26 cellular contexts compared by ENCODE assay signal in the genomic region with DNA sequence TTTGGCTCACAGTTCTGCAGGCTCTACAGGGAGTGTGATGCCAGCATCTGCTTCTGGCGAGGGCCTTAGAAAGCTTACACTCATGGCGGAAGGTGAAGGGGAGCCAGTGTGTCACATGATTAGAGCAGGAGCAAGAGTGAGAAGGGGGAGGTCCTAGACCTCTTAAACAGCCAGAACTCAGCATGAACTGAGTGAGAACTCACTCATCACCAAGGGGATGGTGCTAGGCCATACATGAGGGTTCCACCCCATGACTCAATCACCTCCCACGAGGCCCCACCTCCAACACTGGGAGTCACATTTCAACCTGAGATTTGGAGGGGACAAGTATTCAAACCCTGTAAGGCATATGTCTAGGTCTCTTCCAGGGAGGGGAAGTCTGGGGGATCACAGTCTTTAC. TPM values are rescaled to one million over a fixed set of nuclear protein-coding genes. Genes with fewer than 3 reads are reported as not detected.
A peak's percentile ranks its signal among the peaks of the same experiment; 100 is the strongest.
DNase-seq lines count a peak whose midpoint lies in the region; ATAC-seq, FAIRE-seq and TF ChIP-seq lines count a peak whose summit lies in the region.
"Had no signal": no experiment of that assay in that cellular context is flagged by ENCODE, and none has a peak within 500 bp of the region (broad histone marks: within the 10 kb centered on the region; RNA-seq: fewer than 3 reads in every experiment).

No MANE protein-coding gene starts in this region.

- peaks cover 3% of the 10 kb centered on the region for H3K27me3 Mint-ChIP-seq in WTC11 (ENCODE audit: low read depth)
- H3K27me3 Mint-ChIP-seq in GM23338 (ENCODE audit: insufficient read depth, low read depth, poor library complexity): peaks cover 5% of the 10 kb centered on the region
- H3K27me3 Mint-ChIP-seq: brain, progenitor cell of endocrine pancreas had no signal

- H3K9me3 Mint-ChIP-seq in WTC11 (peaks cover 81% of the 10 kb centered on the region), GM23338 (peaks cover 48% of the 10 kb centered on the region)

- no peak overlapping the region for H3K4ac ChIP-seq in H1 (replicated peaks; ENCODE audit: insufficient read length, low read depth, low read length)

- H3K27ac Mint-ChIP-seq in WTC11 (no peak overlapping the region), GM23338 (no peak overlapping the region)
- H3K27ac Mint-ChIP-seq: progenitor cell of endocrine pancreas had no signal

- H3K4me3 Mint-ChIP-seq in WTC11 (no peak overlapping the region), GM23338 (no peak overlapping the region)
- H3K4me3 Mint-ChIP-seq: brain, neural crest cell had no signal

- no peak overlapping the region for H3K23ac ChIP-seq in H1 (ENCODE audit: insufficient read length)

- H3K9me3 ChIP-seq in H1 (ENCODE audit: insufficient read depth in 2 of 2, low read depth in 1 of 2, low read length in 1 of 2) (peaks cover 0 to 5% of the 10 kb centered on the region in 2 experiments; a peak in 3 of 4 replicates), A673 (ENCODE audit: low read depth, low read length, poor library complexity, severe bottlenecking) (peaks cover 5% of the 10 kb centered on the region)

- no peak overlapping the region for H2AK5ac ChIP-seq in H1 (ENCODE audit: low read depth, low read length)

- ATAC-seq in WTC11 (no peak), GM23338 (no peak)
- ATAC-seq: HepG2, Right ventricle myocardium inferior had no signal

- no peak overlapping the region; the same call in 1 of the 2 replicates for H2BK20ac ChIP-seq in H1 (ENCODE audit: low read length)

- H2BK12ac ChIP-seq in H1 (ENCODE audit: low read depth, low read length): 0 out of 2 replicates have a peak overlapping the region, but pooled peaks have one; percentile 27

- CTCF ChIA-PET in WTC11 (lab: Charles Lee): no interaction called here
- CTCF ChIA-PET in H1 (lab: Charles Lee; ENCODE audit: partially characterized antibody): interaction anchor here (0.7 kb wide), 1 partner anchor 352 kb away, joined by 3 read pairs; no protein-coding TSS in a partner anchor
- CTCF ChIA-PET in A673 (lab: Charles Lee): no interaction called here

- no peak overlapping the region for H4K8ac ChIP-seq in H1 (ENCODE audit: extremely low read depth, insufficient read depth, low read length)

- BruUV-seq in A673 (replicated peaks; lab: Mats Ljungman, UMichigan): no TSS peak

- H3F3A ChIP-seq in GM23338 (replicated peaks; ENCODE audit: low read depth): no peaks in the 10 kb centered on the region

- POLR2A ChIA-PET in WTC11 (lab: Charles Lee): no interaction called here
- POLR2A ChIA-PET in H1 (lab: Charles Lee; ENCODE audit: partially characterized antibody): no interaction called here
- POLR2A ChIA-PET in A673 (lab: Charles Lee; ENCODE audit: low non-redundant PET): no interaction called here

- no peak overlapping the region for H2BK120ac ChIP-seq in H1 (replicated peaks; ENCODE audit: low read depth, low read length)

- H4K5ac ChIP-seq in H1 (ENCODE audit: insufficient read length, low read depth, low read length): no peak overlapping the region

- H3K4me2 ChIP-seq in H1 (ENCODE audit: insufficient read depth in 1 of 2, low read depth in 2 of 2, low read length in 2 of 2): no peak overlapping the region
- H3K4me2 ChIP-seq in GM23338: no peak overlapping the region
- H3K4me2 ChIP-seq: BLaER1 treated with 17β-estradiol and CSF1 and Interleukin-3, amounts not matched to agents 10 nM and 100 nM had no signal

- no peak overlapping the region for H3K14ac ChIP-seq in H1 (ENCODE audit: insufficient read length)

- no peak for TF ChIP-seq EP300 in H1 (IDR thresholded peaks at IDR 0.05; ENCODE audit: borderline replicate concordance in 1 of 2, low read depth in 2 of 2, low read length in 2 of 2)

- intact Hi-C loops in A673 (cut with micrococcal nuclease; ENCODE audit: unreplicated experiment): no loop called here

- H3K79me2 ChIP-seq in H1 (ENCODE audit: control insufficient read depth in 1 of 2, insufficient read depth in 2 of 2, low read length in 2 of 2): no peaks in the 10 kb centered on the region
- H3K79me2 ChIP-seq in GM23338 (replicated peaks; ENCODE audit: insufficient read depth): no peaks in the 10 kb centered on the region

- FAIRE-seq in H1 (lab: Jason Lieb, UNC) (no peak), D721Med (lab: Jason Lieb, UNC) (no peak)
- FAIRE-seq: HepG2 had no signal

- H2AFZ ChIP-seq in H1 (ENCODE audit: low read length): peak overlapping the region; percentile 62; the same call in 1 of the 2 replicates
- no peak overlapping the region for H2AFZ ChIP-seq in GM23338
- H2AFZ ChIP-seq: GM23248 had no signal

- H3K79me1 ChIP-seq in H1 (ENCODE audit: low read depth, low read length): no peaks in the 10 kb centered on the region

- TF ChIP-seq CTCF in WTC11 (IDR thresholded peaks at IDR 0.05): no peak
- TF ChIP-seq CTCF in H1 (IDR thresholded peaks at IDR 0.05; ENCODE audit: control extremely low read depth in 1 of 3, insufficient read depth in 1 of 3, low read depth in 1 of 3, low read length in 3 of 3): no peak
- no peak for TF ChIP-seq CTCF in A673 (conservative IDR thresholded peaks at IDR 0.05; ENCODE audit: low read depth, low read length)
- no peak for TF ChIP-seq CTCF in D721Med (IDR thresholded peaks at IDR 0.05; ENCODE audit: insufficient read depth, missing control alignments)
- no peak for TF ChIP-seq CTCF in GM23338 (conservative IDR thresholded peaks at IDR 0.05; ENCODE audit: low read depth in 2 of 2)

- no peaks in the 10 kb centered on the region for H3K36me3 ChIP-seq in H1 (ENCODE audit: control insufficient read depth in 2 of 4, insufficient read depth in 4 of 4, low read length in 3 of 4)
- no peaks in the 10 kb centered on the region for H3K36me3 ChIP-seq in A673 (ENCODE audit: insufficient read depth, low read length, poor library complexity, severe bottlenecking)
- H3K36me3 ChIP-seq in GM23338 (ENCODE audit: insufficient read depth): no peaks in the 10 kb centered on the region
- H3K36me3 ChIP-seq: BLaER1 treated with 17β-estradiol and CSF1 and Interleukin-3, amounts not matched to agents 10 nM and 100 nM had no signal

- no peak overlapping the region for H3K4me3 ChIP-seq in H1 (ENCODE audit: extremely low read depth in 1 of 4, insufficient read depth in 2 of 4, low read depth in 3 of 4, low read length in 4 of 4)
- H3K4me3 ChIP-seq in A673 (ENCODE audit: low read depth, low read length, poor library complexity, severe bottlenecking): no peak overlapping the region
- no peak overlapping the region for H3K4me3 ChIP-seq in GM23338
- H3K4me3 ChIP-seq: BLaER1 treated with 17β-estradiol and CSF1 and Interleukin-3, amounts not matched to agents 10 nM and 100 nM; GM23248; lung had no signal

- H3K27ac ChIP-seq in H1 (ENCODE audit: low read depth, low read length) (no peak overlapping the region), A673 (ENCODE audit: low read depth, low read length, poor library complexity, severe bottlenecking) (no peak overlapping the region), GM23338 (ENCODE audit: low read depth) (no peak overlapping the region)
- H3K27ac ChIP-seq: BLaER1 treated with 17β-estradiol and CSF1 and Interleukin-3, amounts not matched to agents 10 nM and 100 nM; GM23248 had no signal

- H4K20me1 ChIP-seq in H1 (replicated peaks in 1 of 2; ENCODE audit: control insufficient read depth in 1 of 2, insufficient read depth in 2 of 2, low read length in 2 of 2) (no peaks in the 10 kb centered on the region), GM23338 (replicated peaks; ENCODE audit: insufficient read depth) (no peaks in the 10 kb centered on the region)
- H4K20me1 ChIP-seq: BLaER1 treated with 17β-estradiol and CSF1 and Interleukin-3, amounts not matched to agents 10 nM and 100 nM had no signal

- peak; percentile 46 for DNase-seq in activated CD8-positive, alpha-beta memory T cell treated with anti-CD3 and anti-CD28 coated beads, Interleukin-2, amount 50 U/mL, for 4 hours
- DNase-seq in activated CD8-positive, alpha-beta memory T cell treated with anti-CD3 and anti-CD28 coated beads, Interleukin-2, amount 50 U/mL, for 48 hours: no peak
- DNase-seq in WTC11 (ENCODE audit: low spot score) (no peak), H1 (ENCODE audit: low read depth in 1 of 2, low spot score in 2 of 2) (no peak), A673 (ENCODE audit: low spot score) (no peak), D721Med (ENCODE audit: insufficient read length, low spot score) (no peak), GM23338 (ENCODE audit: low spot score) (no peak)
- peak; percentile 27 to 28 for DNase-seq in stimulated activated CD8-positive, alpha-beta memory T cell treated with anti-CD3 and anti-CD28 coated beads, Interleukin-7, amount 100 ng/mL, for 4 hours (ENCODE audit: low read depth in 2 of 2)
- DNase-seq: ACHN; activated CD4-positive, CD25-positive, alpha-beta regulatory T cell; Calu3; effector CD4-positive, alpha-beta T cell; erythroblast; GM23248; islet precursor cell; NCI-H1105; NCI-H2029 treated with DMSO at 0.1 percent for 48 hours; OCI-M1; substantia nigra had no signal

- no peaks in the 10 kb centered on the region for H3K4me1 Mint-ChIP-seq in WTC11
- peaks cover 3% of the 10 kb centered on the region; the same call in 1 of the 3 replicates for H3K4me1 Mint-ChIP-seq in GM23338
- H3K4me1 Mint-ChIP-seq: brain, neural crest cell had no signal

- no peak overlapping the region for H3K56ac ChIP-seq in H1 (replicated peaks; ENCODE audit: insufficient read length, low read depth, low read length)

- H3K9ac ChIP-seq in H1 (replicated peaks in 1 of 4; ENCODE audit: extremely low read depth in 1 of 4, low read depth in 3 of 4, low read length in 3 of 4): no peak overlapping the region
- H3K9ac ChIP-seq: BLaER1 treated with 17β-estradiol and CSF1 and Interleukin-3, amounts not matched to agents 10 nM and 100 nM; GM23248 had no signal

- H3K18ac ChIP-seq in H1 (ENCODE audit: extremely low read depth, low read length): no peak overlapping the region

- no peaks in the 10 kb centered on the region for H3K23me2 ChIP-seq in H1 (ENCODE audit: low read depth, low read length)

- peaks cover 5% of the 10 kb centered on the region; the same call in 1 of the 2 replicates for H3K9me2 ChIP-seq in GM23338 (ENCODE audit: insufficient read depth)

- no peak overlapping the region for H2BK5ac ChIP-seq in H1 (ENCODE audit: low read depth, low read length)

- H3K36me3 Mint-ChIP-seq in WTC11 (peaks cover 67% of the 10 kb centered on the region), GM23338 (ENCODE audit: low read depth) (peaks cover 46% of the 10 kb centered on the region)

- TF ChIP-seq POLR2A in H1 (IDR thresholded peaks at IDR 0.05; ENCODE audit: control extremely low read depth in 1 of 2, low read depth in 2 of 2, low read length in 2 of 2): no peak

- H4K91ac ChIP-seq in H1 (replicated peaks; ENCODE audit: insufficient read length, low read length): no peak overlapping the region

- H2BK15ac ChIP-seq in H1 (ENCODE audit: low read length): no peak overlapping the region; the same call in 1 of the 2 replicates

- H3K27me3 ChIP-seq in H1 (replicated peaks in 1 of 4; ENCODE audit: control insufficient read depth in 3 of 4, extremely low read depth in 1 of 4, insufficient read depth in 3 of 4, low read length in 3 of 4): no peaks in the 10 kb centered on the region
- no peaks in the 10 kb centered on the region for H3K27me3 ChIP-seq in A673 (replicated peaks; ENCODE audit: insufficient read depth, low read depth, low read length, poor library complexity)
- no peaks in the 10 kb centered on the region for H3K27me3 ChIP-seq in GM23338 (ENCODE audit: insufficient read depth)
- H3K27me3 ChIP-seq: BLaER1 treated with 17β-estradiol and CSF1 and Interleukin-3, amounts not matched to agents 10 nM and 100 nM had no signal

- TF ChIP-seq RAD21 in H1 (IDR thresholded peaks at IDR 0.05 in 1 of 2, conservative IDR thresholded peaks at IDR 0.05 in 1 of 2; ENCODE audit: low read depth in 2 of 2, low read length in 2 of 2): no peak

- WGBS in H1 (ENCODE audit: extremely low coverage in 1 of 2, insufficient coverage in 1 of 2, insufficient read length in 1 of 2, insufficient replicate concordance in 2 of 2, low coverage in 1 of 2, low lambda C conversion rate in 2 of 2, missing lambda C conversion rate in 1 of 2), 2 experiments: 91% methylated on average over 3 of the region's 3 CpGs; no CpG with 5 or more reads in 1 of the 2 experiments

- H3K4me1 ChIP-seq in H1 (replicated peaks in 1 of 4; ENCODE audit: control insufficient read depth in 3 of 4, insufficient read depth in 4 of 4, low read length in 3 of 4): no peaks in the 10 kb centered on the region
- no peaks in the 10 kb centered on the region for H3K4me1 ChIP-seq in A673 (ENCODE audit: insufficient read depth, low read length, poor library complexity, severe bottlenecking)
- no peaks in the 10 kb centered on the region for H3K4me1 ChIP-seq in GM23338 (ENCODE audit: insufficient read depth)
- H3K4me1 ChIP-seq: BLaER1 treated with 17β-estradiol and CSF1 and Interleukin-3, amounts not matched to agents 10 nM and 100 nM had no signal

RNA-seq across cellular contexts. Expression of a gene that starts 33.4 kb away (rescaled TPM):
- total RNA-seq in WTC11 (2021) (83.5 to 107 TPM (median 88.8 TPM) in 3 replicates), A673 (2021) (6.0 and 6.8 TPM in 2 replicates)
- total RNA-seq in H1 (2021; fragmentation: NEBNext Ultra II Directional; extraction: Animal tissue kit (Norgen Biotek cat#: 25700)): 54.7 and 56.2 TPM in 2 replicates
- polyA plus RNA-seq in H1 (2011; rRNA removed) (11.7 and 13.2 TPM in 2 replicates), GM23338 (2016; fragmentation: Nextera tagmentation; extraction: Ambion mirVana) (103 and 110 TPM in 2 replicates)
- polyA plus RNA-seq in H1 (2011; cell fraction: cytosol; rRNA removed): 13.3 TPM
- 16.4 TPM for polyA plus RNA-seq in H1 (2011; cell fraction: nucleus; rRNA removed)
- 19.6 to 24.8 TPM (median 21.7 TPM) in 4 replicates for polyA plus RNA-seq in H1 (2012, experiment 1 of 2)
- polyA plus RNA-seq in H1 (2012, experiment 2 of 2): 17.7 TPM
- polyA plus RNA-seq in H1 (2013, experiment 1 of 2): 33.5 TPM
- polyA plus RNA-seq in H1 (2013, experiment 2 of 2): 33.8 TPM
- polyA minus RNA-seq in H1 (2011; rRNA and poly(A)+ RNA removed): 15.2 and 17.4 TPM in 2 replicates
- 18.7 TPM for polyA minus RNA-seq in H1 (2011; cell fraction: cytosol; rRNA and poly(A)+ RNA removed)
- 32.7 TPM for polyA minus RNA-seq in H1 (2011; cell fraction: nucleus; rRNA and poly(A)+ RNA removed)
- 62.8 and 67.2 TPM in 2 replicates for total RNA-seq in GM23338 (2014; rRNA removed; shearing (Covaris generic))

Comparison
In these comparisons a context has a peak if more than half of its experiments do, and no peak if none do; other contexts are left out.
1. DNase-seq: peak in activated CD8-positive, alpha-beta memory T cell treated with anti-CD3 and anti-CD28 coated beads, Interleukin-2, amount 50 U/mL, for 4 hours (single experiment) and stimulated activated CD8-positive, alpha-beta memory T cell treated with anti-CD3 and anti-CD28 coated beads, Interleukin-7, amount 100 ng/mL, for 4 hours (2 of 2); none in activated CD8-positive, alpha-beta memory T cell treated with anti-CD3 and anti-CD28 coated beads, Interleukin-2, amount 50 U/mL, for 48 hours (single experiment), WTC11 (single experiment), H1 (0 of 2), A673 (single experiment), D721Med (single experiment) and GM23338 (single experiment).